ENCODE assay signal across 9 cellular contexts in the genomic region with DNA sequence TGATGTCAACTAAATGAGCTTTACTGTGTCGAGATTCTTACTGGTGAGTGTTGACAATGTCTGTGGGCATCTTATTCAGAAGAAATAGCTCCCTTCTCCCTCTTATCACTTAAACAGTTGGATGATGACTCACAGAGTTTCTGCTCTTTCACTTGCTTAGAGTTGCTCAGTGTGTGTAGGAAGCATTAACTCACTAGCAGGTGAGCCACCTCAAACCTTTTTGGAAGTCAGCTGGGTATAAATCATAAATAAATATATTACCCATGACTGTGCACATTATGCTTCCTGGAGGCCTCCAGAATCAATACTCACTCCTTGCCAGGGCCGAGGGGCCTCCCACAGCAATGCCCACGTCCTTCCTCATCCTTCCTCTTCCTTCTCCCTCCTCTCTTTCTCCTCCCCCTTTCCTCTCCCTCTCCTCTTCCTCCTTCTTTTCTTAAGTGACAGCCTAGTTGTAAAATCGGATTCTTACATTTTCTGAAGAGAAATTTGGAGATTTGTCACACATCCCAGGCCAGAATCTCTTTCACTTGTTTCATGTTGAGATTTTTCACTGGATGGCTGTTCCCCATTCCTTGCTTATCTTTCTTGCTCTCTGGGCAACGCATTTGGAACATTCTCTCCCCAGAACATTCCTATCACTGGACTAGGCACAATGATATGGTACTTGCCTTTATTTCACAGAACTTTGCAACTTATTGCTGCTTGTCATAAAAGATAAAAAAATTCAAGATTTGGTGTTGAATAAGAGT. TPM values are rescaled to one million over a fixed set of nuclear protein-coding genes. Genes with fewer than 3 reads are reported as not detected.
A peak's percentile ranks its signal among the peaks of the same experiment; 100 is the strongest.
DNase-seq lines count a peak whose midpoint lies in the region; ATAC-seq, FAIRE-seq and TF ChIP-seq lines count a peak whose summit lies in the region.
"Had no signal": no experiment of that assay in that cellular context is flagged by ENCODE, and none has a peak within 500 bp of the region (broad histone marks: within the 10 kb centered on the region; RNA-seq: fewer than 3 reads in every experiment).

No MANE protein-coding gene starts in this region.

- WGBS in GM12878 (ENCODE audit: insufficient coverage, insufficient replicate concordance, low lambda C conversion rate, missing lambda C conversion rate), result 29% methylated on average over 5 of the region's 5 CpGs
- 24 to 34% (median 28%) methylated on average over 5 of the region's 5 CpGs for WGBS in stomach, 5 donors

- H3K79me2 ChIP-seq in GM12878 (ENCODE audit: control insufficient read depth, insufficient read depth, low read length), result no peaks in the 10 kb centered on the region

- DNase-seq in M059J (ENCODE audit: low read depth), result peak; percentile 86
- DNase-seq in GM12878 (ENCODE audit: low read depth, low spot score), result no peak
- peak; percentile 4 to 36 for DNase-seq in lung microvascular endothelial cell (ENCODE audit: low read depth in 2 of 2)
- DNase-seq in stimulated activated CD4-positive, alpha-beta T cell treated with anti-CD3 and anti-CD28 coated beads, Interleukin-12 subunit alpha, Interleukin-12 subunit beta, amount 100 ng/mL, for 4 hours, result no peak
- no peak for DNase-seq in stomach
- no peak for DNase-seq in H7
- DNase-seq in DMS153 treated with DMSO at 0.1 percent for 48 hours (lab: John Stamatoyannopoulos, UW; ENCODE audit: unreplicated experiment), result no peak

- CTCF ChIA-PET in GM12878 (lab: Yijun Ruan, JAX), result interaction anchor here (1.0 to 5.3 kb wide), 4 partner anchors 20 to 184 kb away, joined by 3 to 26 read pairs (median 13); a partner anchor contains a TSS

- TF ChIP-seq POLR2A in GM12878 (IDR thresholded peaks at IDR 0.05; ENCODE audit: low read depth, low read length), result no peak
- TF ChIP-seq POLR2A in stomach (IDR thresholded peaks at IDR 0.05), result no peak

- no peak for FAIRE-seq in GM12878 (lab: Jason Lieb, UNC)
- FAIRE-seq: HepG2 had no signal

- TF ChIP-seq EP300 in GM12878 (IDR thresholded peaks at IDR 0.05; ENCODE audit: borderline replicate concordance in 1 of 2, control insufficient read depth in 1 of 2, low read depth in 2 of 2, low read length in 2 of 2) (no peak), stomach (IDR thresholded peaks at IDR 0.05) (no peak)

- H4K20me1 ChIP-seq in GM12878 (ENCODE audit: control insufficient read depth, insufficient read depth), result no peaks in the 10 kb centered on the region

- H3K9me3 ChIP-seq in GM12878 (replicated peaks; ENCODE audit: control insufficient read depth, insufficient read depth, low read length) (no peaks in the 10 kb centered on the region), stomach (no peaks in the 10 kb centered on the region)

- SMC1A ChIA-PET in GM12878 (lab: Charles Lee; ENCODE audit: uncharacterized antibody, unreplicated experiment), result interaction anchor here (1.1 to 3.4 kb wide), 7 partner anchors 15 to 83 kb away, joined by 3 to 25 read pairs (median 3); a partner anchor contains a TSS

- POLR2A ChIA-PET in GM12878 (lab: Charles Lee), result no interaction called here

- in situ Hi-C loops in GM12878 (cut with MboI), result no loop called here

- no peak overlapping the region for H2AFZ ChIP-seq in GM12878 (ENCODE audit: control insufficient read depth, low read depth, low read length)

- H3K4me1 ChIP-seq in GM12878 (ENCODE audit: control insufficient read depth, insufficient read depth, low read length), result no peaks in the 10 kb centered on the region
- no peaks in the 10 kb centered on the region for H3K4me1 ChIP-seq in stomach

- no TSS peak for BruUV-seq in GM12878 (replicated peaks; lab: Mats Ljungman, UMichigan)

- no peak for TF ChIP-seq RAD21 in GM12878 (IDR thresholded peaks at IDR 0.05; ENCODE audit: insufficient read depth, low read depth, low read length)

- no peak overlapping the region for H3K4me3 ChIP-seq in GM12878
- no peak overlapping the region for H3K4me3 ChIP-seq in stomach
- no peak overlapping the region for H3K4me3 ChIP-seq in H7 (ENCODE audit: insufficient read depth, low read depth, low read length)

- H3K27me3 ChIP-seq in GM12878 (replicated peaks in 1 of 2; ENCODE audit: control insufficient read depth in 2 of 2, insufficient read depth in 2 of 2, low read length in 1 of 2), result no peaks in the 10 kb centered on the region
- H3K27me3 ChIP-seq in stomach, result no peaks in the 10 kb centered on the region
- no peaks in the 10 kb centered on the region for H3K27me3 ChIP-seq in H7 (ENCODE audit: control insufficient read depth, insufficient read depth, low read length)

- H3K9ac ChIP-seq in GM12878 (ENCODE audit: control insufficient read depth, insufficient read depth, low read length), result no peak overlapping the region

- RAD21 ChIA-PET in GM12878 (lab: Charles Lee; ENCODE audit: unreplicated experiment), result interaction anchor here (0.9 to 1.3 kb wide), 3 partner anchors 27 to 84 kb away, joined by 3 to 4 read pairs (median 3); a partner anchor contains a TSS

- H3K36me3 ChIP-seq in GM12878 (ENCODE audit: control insufficient read depth in 2 of 2, insufficient read depth in 2 of 2, low read length in 1 of 2) (no peaks in the 10 kb centered on the region), stomach (no peaks in the 10 kb centered on the region), H7 (replicated peaks; ENCODE audit: control insufficient read depth, insufficient read depth, low read length) (no peaks in the 10 kb centered on the region)

- ATAC-seq in GM18868 (IDR thresholded peaks at IDR 0.05; ENCODE audit: unreplicated experiment) (peak; percentile 55), GM12878 (peak; percentile 78)
- ATAC-seq: HepG2 had no signal

- intact Hi-C loops in GM12878 (cut with micrococcal nuclease; ENCODE audit: unreplicated experiment) (no loop called here), stomach (cut with DNase I; ENCODE audit: low total_unique reads) (no loop called here)

- H3K27ac ChIP-seq in GM12878 (ENCODE audit: control insufficient read depth, insufficient read depth) (no peak overlapping the region), stomach (no peak overlapping the region)

- TF ChIP-seq CTCF in GM12878 (IDR thresholded peaks at IDR 0.05 in 2 of 3, conservative IDR thresholded peaks at IDR 0.05 in 1 of 3; ENCODE audit: control insufficient read depth in 2 of 3, extremely low read depth in 1 of 3, insufficient read depth in 1 of 3, low read depth in 3 of 3, low read length in 3 of 3) (no peak), stomach (IDR thresholded peaks at IDR 0.05) (no peak)

- H3K4me2 ChIP-seq in GM12878 (ENCODE audit: control insufficient read depth, insufficient read depth), result no peak overlapping the region

TF ChIP-seq in GM12878, 131 proteins besides CTCF, POLR2A, EP300 and RAD21:
- TF ChIP-seq SIX5 (IDR thresholded peaks at IDR 0.05; ENCODE audit: low read depth, low read length, severe bottlenecking) (no peak), TBL1XR1 (IDR thresholded peaks at IDR 0.05; ENCODE audit: low read depth, low read length) (no peak), CBX3 (IDR thresholded peaks at IDR 0.05; ENCODE audit: borderline replicate concordance, low read depth) (no peak), CEBPB (IDR thresholded peaks at IDR 0.05; ENCODE audit: borderline replicate concordance in 1 of 2, low read depth in 2 of 2, low read length in 2 of 2) (no peak), EGR1 (IDR thresholded peaks at IDR 0.05; ENCODE audit: borderline replicate concordance in 1 of 2, low read depth in 2 of 2, low read length in 2 of 2) (no peak), TCF3 (IDR thresholded peaks at IDR 0.05; ENCODE audit: borderline replicate concordance, insufficient read depth, low read depth, low read length) (no peak)
- TF ChIP-seq, protein P1, sequence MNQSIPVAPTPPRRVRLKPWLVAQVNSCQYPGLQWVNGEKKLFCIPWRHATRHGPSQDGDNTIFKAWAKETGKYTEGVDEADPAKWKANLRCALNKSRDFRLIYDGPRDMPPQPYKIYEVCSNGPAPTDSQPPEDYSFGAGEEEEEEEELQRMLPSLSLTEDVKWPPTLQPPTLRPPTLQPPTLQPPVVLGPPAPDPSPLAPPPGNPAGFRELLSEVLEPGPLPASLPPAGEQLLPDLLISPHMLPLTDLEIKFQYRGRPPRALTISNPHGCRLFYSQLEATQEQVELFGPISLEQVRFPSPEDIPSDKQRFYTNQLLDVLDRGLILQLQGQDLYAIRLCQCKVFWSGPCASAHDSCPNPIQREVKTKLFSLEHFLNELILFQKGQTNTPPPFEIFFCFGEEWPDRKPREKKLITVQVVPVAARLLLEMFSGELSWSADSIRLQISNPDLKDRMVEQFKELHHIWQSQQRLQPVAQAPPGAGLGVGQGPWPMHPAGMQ (IDR thresholded peaks at IDR 0.05; ENCODE audit: borderline replicate concordance), result no peak
TF ChIP-seq in GM12878: peak in this region for 0.

RNA-seq across cellular contexts. Expression of a gene that starts 17.5 kb away (rescaled TPM):
- 1.0 and 1.5 TPM in 2 replicates for total RNA-seq in M059J (2014; rRNA removed; shearing (Covaris generic))
- total RNA-seq in GM12878 (2013; cell fraction: nucleolus; rRNA removed), result 0.98 and 1.3 TPM in 2 replicates
- 0.22 and 0.28 TPM in 2 replicates for total RNA-seq in GM12878 (2014; rRNA removed)
- 0.13 and 0.14 TPM in 2 replicates for total RNA-seq in GM12878 (2014; rRNA removed; fragmentation: Illumina TruSeq; extraction: Trizol)
- total RNA-seq in GM12878 (2021), result 0.15 and 0.35 TPM in 2 replicates
- polyA plus RNA-seq in GM12878 (2011; ENCODE audit: low read depth), result not detected
- polyA plus RNA-seq in GM12878 (2011; rRNA removed), result 0.77 and 1.5 TPM in 2 replicates
- 0.64 and 0.94 TPM in 2 replicates for polyA plus RNA-seq in GM12878 (2011; cell fraction: cytosol; rRNA removed)
- polyA plus RNA-seq in GM12878 (2011; cell fraction: nucleus; rRNA removed), result 1.8 and 2.6 TPM in 2 replicates
- 0.05 and 0.14 TPM in 2 replicates for polyA plus RNA-seq in GM12878 (2012)
- 0.25 TPM in 1 of 2 replicates, not detected in the other for polyA plus RNA-seq in GM12878 (2014; fragmentation: Illumina TruSeq; extraction: Trizol)
- under 1 TPM; 0.04 to 0.08 TPM for polyA plus RNA-seq in GM12878 (2014; fragmentation: Nextera tagmentation; extraction: Ambion mirVana)
- polyA plus RNA-seq in GM12878 (2014; rRNA removed), result 0.08 and 0.19 TPM in 2 replicates
- polyA plus RNA-seq in GM12878 (2016; fragmentation: Nextera tagmentation; extraction: Ambion mirVana), result under 1 TPM; 0.13 to 0.87 TPM
- 4.3 and 4.4 TPM in 2 replicates for polyA minus RNA-seq in GM12878 (2011; rRNA and poly(A)+ RNA removed)
- polyA minus RNA-seq in GM12878 (2011; cell fraction: cytosol; rRNA and poly(A)+ RNA removed), result 1.1 TPM in 1 of 2 replicates, not detected in the other
- polyA minus RNA-seq in GM12878 (2011; cell fraction: nucleus; rRNA and poly(A)+ RNA removed), result 3.3 and 5.6 TPM in 2 replicates
- under 0.01 and 0.22 TPM in 2 replicates for total RNA-seq in lung microvascular endothelial cell
- total RNA-seq in stomach, result 1 to 10 TPM in 2 of 5 donors, under 1 TPM in 1, not detected in 2; 0.43 to 4.4 (median 1.8) TPM
- polyA plus RNA-seq in stomach, result under 1 TPM; 0.25 to 0.48 (median 0.46) TPM
- 0.03 and 1.1 TPM in 2 replicates for total RNA-seq in H7 (2014; rRNA removed; shearing (Covaris generic))
- polyA plus RNA-seq: HepG2 had no signal

Comparison
In these comparisons a context has a peak if more than half of its experiments do, and no peak if none do; other contexts are left out.
1. DNase-seq: peak in M059J (single experiment) and lung microvascular endothelial cell (2 of 2); none in GM12878 (single experiment), stimulated activated CD4-positive, alpha-beta T cell treated with anti-CD3 and anti-CD28 coated beads, Interleukin-12 subunit alpha, Interleukin-12 subunit beta, amount 100 ng/mL, for 4 hours (single experiment), stomach (single experiment), H7 (single experiment) and DMS153 treated with DMSO at 0.1 percent for 48 hours (single experiment).